In the genomic region with DNA sequence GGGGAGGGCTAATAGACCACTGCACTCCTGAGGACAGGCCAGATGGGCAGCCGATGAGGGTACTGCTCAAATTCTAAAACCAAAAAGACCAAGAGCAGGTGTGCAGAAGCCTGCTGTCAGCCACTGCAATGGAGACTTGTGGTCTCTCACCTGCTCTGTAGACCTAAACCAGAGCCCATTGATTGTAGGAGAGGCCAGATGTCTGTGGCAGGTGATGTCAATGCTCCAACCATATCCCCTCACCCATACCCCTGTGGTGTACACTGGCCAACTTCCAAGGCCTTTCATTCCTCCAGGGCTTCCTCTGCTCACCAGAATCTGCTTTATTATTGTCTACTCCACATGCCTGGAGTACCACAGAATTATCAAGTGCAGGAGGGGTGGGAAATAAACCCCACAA, we compare ENCODE assay signal across 21 cellular contexts.
"Had no signal": no experiment of that assay in that cellular context is flagged by ENCODE, and none has a peak within 500 bp of the region (broad histone marks: within the 10 kb centered on the region; RNA-seq: fewer than 3 reads in every experiment).

No MANE protein-coding gene starts in this region.

- H3K36me3 ChIP-seq: colonic mucosa, esophagus muscularis mucosa, stomach, suprapubic skin, tibial nerve, WERI-Rb-1 had no signal

- H3K4me3 ChIP-seq: colonic mucosa, dorsolateral prefrontal cortex, esophagus muscularis mucosa, stomach, suprapubic skin, tibial nerve had no signal

- H3K27ac ChIP-seq: colonic mucosa, dorsolateral prefrontal cortex, esophagus muscularis mucosa, stomach, suprapubic skin, tibial nerve, WERI-Rb-1 had no signal

- DNase-seq: activated CD4-positive, alpha-beta T cell treated with anti-CD3 and anti-CD28 coated beads, Interleukin-2, amount 50 U/mL, for 1 hour; activated CD4-positive, CD25-positive, alpha-beta regulatory T cell treated with anti-CD3 and anti-CD28 coated beads, Interleukin-2, amount 50 U/mL, for 72 hours; activated CD8-positive, alpha-beta T cell treated with anti-CD3 and anti-CD28 coated beads, Interleukin-2, amount 10 ng/mL, durations not matched to agents 7 days and 5 days; activated naive CD4-positive, alpha-beta T cell treated with Interleukin-2 at 50 U/mL for 16 hours; activated naive CD8-positive, alpha-beta T cell treated with anti-CD3 and anti-CD28 coated beads for 36 hours; activated T-cell treated with anti-CD3 and anti-CD28 coated beads, Interleukin-2, amount 50 U/mL, for 24 hours; colonic mucosa; dorsolateral prefrontal cortex; glutamatergic neuron; hippocampal formation; left ventricle myocardium superior; mammary epithelial cell; retina; stimulated activated CD4-positive, alpha-beta T cell treated with anti-CD3 and anti-CD28 coated beads, Interleukin-2, amount 100 ng/mL, for 24 hours; stomach; WERI-Rb-1 had no signal

- ATAC-seq: activated CD8-positive, alpha-beta T cell treated with anti-CD3 and anti-CD28 coated beads, Interleukin-2, amount 10 ng/mL, durations not matched to agents 7 days and 5 days; activated T-helper 17 cell treated with anti-CD3 and anti-CD28 coated beads, Interleukin-2, amount 50 U/mL, for 72 hours; left ventricle myocardium superior; stimulated activated memory B cell treated with anti-CD40 and anti-IgM and Interleukin-4, amounts not matched to agents 10 μg/mL and 1 μg/mL and 100 μg/mL, for 72 hours had no signal

- H3K4me1 ChIP-seq: colonic mucosa, esophagus muscularis mucosa, stomach, suprapubic skin had no signal

- H3K27me3 ChIP-seq: colonic mucosa, dorsolateral prefrontal cortex, esophagus muscularis mucosa, stomach, suprapubic skin, tibial nerve had no signal

- H3K9me3 ChIP-seq: colonic mucosa had no signal
